In the genomic region with DNA sequence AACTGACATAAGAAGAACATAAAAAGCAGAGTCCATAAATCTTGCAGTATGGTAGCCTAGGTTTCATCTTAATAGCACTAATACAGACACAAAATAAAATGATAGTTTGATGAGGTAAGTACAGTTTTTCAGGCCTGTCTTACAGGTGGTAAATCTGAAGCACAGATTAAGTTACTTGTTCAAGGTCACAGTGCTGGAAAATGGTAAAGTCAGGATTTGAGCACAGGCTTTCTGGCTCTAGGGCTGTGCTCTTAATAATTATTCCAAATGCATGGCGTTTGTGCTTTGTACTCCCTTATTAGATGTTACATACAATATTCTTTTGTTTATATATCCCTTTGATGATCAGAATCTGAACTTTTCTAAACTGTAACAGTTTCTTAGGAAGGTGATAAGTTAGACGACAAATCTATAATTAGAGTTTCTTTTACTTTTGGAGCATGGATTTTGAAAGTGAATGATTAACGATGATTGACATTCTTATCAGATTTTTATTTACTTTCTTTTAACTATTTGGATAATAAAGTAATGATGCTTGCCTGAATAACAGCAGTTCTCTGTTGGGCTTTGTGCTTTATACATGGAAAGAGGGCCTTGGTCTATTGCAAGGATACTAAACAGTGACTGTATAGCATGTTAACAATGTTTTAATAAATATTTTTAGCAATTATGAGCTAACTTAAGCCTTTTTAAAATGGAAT, we compare ENCODE assay signal across 18 cellular contexts.
"Had no signal": no experiment of that assay in that cellular context is flagged by ENCODE, and none has a peak within 500 bp of the region (broad histone marks: within the 10 kb centered on the region; RNA-seq: fewer than 3 reads in every experiment).

No MANE protein-coding gene starts in this region.

- H3K9me3 Mint-ChIP-seq: type B pancreatic cell had no signal

- H3K9me3 ChIP-seq: heart left ventricle, sigmoid colon, suprapubic skin, thyroid gland had no signal

- H3K27ac ChIP-seq: coronary artery, heart left ventricle, sigmoid colon, skin epidermis, suprapubic skin, thyroid gland had no signal

- ATAC-seq: heart left ventricle, left ventricle myocardium superior had no signal

- H3K27ac Mint-ChIP-seq: nephron, type B pancreatic cell had no signal

- H3K27me3 Mint-ChIP-seq: naive B cell, type B pancreatic cell had no signal

- DNase-seq: effector CD8-positive, alpha-beta T cell; heart left ventricle; hippocampal formation; kidney glomerular epithelial cell; left ventricle myocardium superior; mesendoderm; naive B cell; sigmoid colon; stimulated activated CD4-positive, alpha-beta T cell treated with anti-CD3 and anti-CD28 coated beads, Interleukin-12 subunit alpha, Interleukin-12 subunit beta, amount 100 ng/mL, for 4 hours; stimulated activated naive CD4-positive, alpha-beta T cell; thyroid gland had no signal

- H3K27me3 ChIP-seq: heart left ventricle, sigmoid colon, suprapubic skin, thyroid gland had no signal

- H3K4me1 Mint-ChIP-seq: nephron had no signal

- H3K4me1 ChIP-seq: sigmoid colon, suprapubic skin, thyroid gland had no signal

- FAIRE-seq: frontal cortex, urothelium cell line had no signal

- H3K4me3 ChIP-seq: coronary artery, heart left ventricle, sigmoid colon, skin epidermis, suprapubic skin, thyroid gland had no signal

- H3K36me3 ChIP-seq: heart left ventricle, sigmoid colon, suprapubic skin, thyroid gland had no signal

- H3K4me3 Mint-ChIP-seq: naive B cell, nephron, type B pancreatic cell had no signal
